ENCODE assay signal across 14 cellular contexts in genomic region chr3:71446260-71446659, GRCh38.
DNase-seq lines count a peak whose midpoint lies in the region; ATAC-seq and TF ChIP-seq lines count a peak whose summit lies in the region.
"Had no signal": no experiment of that assay in that cellular context is flagged by ENCODE, and none has a peak within 500 bp of the region (broad histone marks: within the 10 kb centered on the region; RNA-seq: fewer than 3 reads in every experiment).

No MANE protein-coding gene starts in this region.

- no peak for TF ChIP-seq POLR2A in uterus (IDR thresholded peaks at IDR 0.05)

- H3K79me2 ChIP-seq in Karpas-422 (ENCODE audit: low read length), result peaks cover 74% of the 10 kb centered on the region

- intact Hi-C loops in uterus (cut with DNase I; ENCODE audit: low total_unique reads), result no loop called here

- no peaks in the 10 kb centered on the region for H3K9me2 ChIP-seq in Karpas-422 (replicated peaks; ENCODE audit: insufficient read depth, low read length)

- ATAC-seq in activated naive CD8-positive, alpha-beta T cell treated with anti-CD3 and anti-CD28 coated beads, Interleukin-2, amount 50 U/mL, for 24 hours, result no peak
- no peak for ATAC-seq in GM21737 (IDR thresholded peaks at IDR 0.05; ENCODE audit: unreplicated experiment)
- ATAC-seq: activated CD4-positive, CD25-positive, alpha-beta regulatory T cell treated with anti-CD3 and anti-CD28 coated beads, Interleukin-2, amount 50 U/mL, for 24 hours; left lung had no signal

- H3K4me1 ChIP-seq in Karpas-422 (ENCODE audit: low read length) (peaks cover 99% of the 10 kb centered on the region), uterus (no peaks in the 10 kb centered on the region)

- peaks cover 96% of the 10 kb centered on the region for H3K4me1 Mint-ChIP-seq in activated naive CD8-positive, alpha-beta T cell treated with anti-CD3 and anti-CD28 coated beads, Interleukin-2, amount 50 U/mL, for 24 hours

- H4K20me1 ChIP-seq in Karpas-422 (ENCODE audit: insufficient read depth, low read depth, low read length), result no peaks in the 10 kb centered on the region

- DNase-seq in activated CD8-positive, alpha-beta memory T cell treated with anti-CD3 and anti-CD28 coated beads for 24 hours, result peak; percentile 54
- DNase-seq in activated CD8-positive, alpha-beta memory T cell treated with anti-CD3 and anti-CD28 coated beads, Interleukin-2, amount 50 U/mL, for 4 hours, result no peak
- DNase-seq in Karpas-422 (no peak), uterus (no peak), kidney tubule cell (ENCODE audit: low spot score) (no peak)
- DNase-seq in activated naive CD8-positive, alpha-beta T cell treated with anti-CD3 and anti-CD28 coated beads, Interleukin-2, amount 50 U/mL, for 24 hours, result no peak
- DNase-seq: effector CD8-positive, alpha-beta T cell; left lung; NCI-H524; PC-3; tibial artery had no signal

- no peaks in the 10 kb centered on the region for H3K9me3 ChIP-seq in Karpas-422 (ENCODE audit: low read length)
- no peaks in the 10 kb centered on the region for H3K9me3 ChIP-seq in uterus
- H3K9me3 ChIP-seq: left lung, tibial artery had no signal

- no peak overlapping the region for H3K4me2 ChIP-seq in Karpas-422 (ENCODE audit: low read depth, low read length, poor library complexity, severe bottlenecking)

- TF ChIP-seq CTCF in uterus (IDR thresholded peaks at IDR 0.05), result no peak

- H3K27me3 Mint-ChIP-seq in activated naive CD8-positive, alpha-beta T cell treated with anti-CD3 and anti-CD28 coated beads, Interleukin-2, amount 50 U/mL, for 24 hours, result no peaks in the 10 kb centered on the region

- no peak overlapping the region for H2AFZ ChIP-seq in Karpas-422 (ENCODE audit: low read length)

- no peak overlapping the region for H3K4me3 ChIP-seq in Karpas-422 (ENCODE audit: low read length)
- H3K4me3 ChIP-seq in skin epidermis, result no peak overlapping the region
- H3K4me3 ChIP-seq in uterus, result no peak overlapping the region
- H3K4me3 ChIP-seq: left lung, tibial artery had no signal

- H3K9me3 Mint-ChIP-seq in activated naive CD8-positive, alpha-beta T cell treated with anti-CD3 and anti-CD28 coated beads, Interleukin-2, amount 50 U/mL, for 24 hours, result no peaks in the 10 kb centered on the region

- no peak overlapping the region for H3K9ac ChIP-seq in Karpas-422 (ENCODE audit: low read length)

- H3K27ac ChIP-seq in Karpas-422 (ENCODE audit: low read length) (peak overlapping the region; percentile 99), skin epidermis (peak overlapping the region in 12 of 21 experiments; percentile 2 to 95 (median 73)), uterus (no peak overlapping the region)
- H3K27ac ChIP-seq: tibial artery had no signal

- H3K36me3 ChIP-seq in Karpas-422 (ENCODE audit: insufficient read depth, low read length), result no peaks in the 10 kb centered on the region
- H3K36me3 ChIP-seq in uterus, result no peaks in the 10 kb centered on the region
- H3K36me3 ChIP-seq: left lung, tibial artery had no signal

- H3K36me3 Mint-ChIP-seq in activated naive CD8-positive, alpha-beta T cell treated with anti-CD3 and anti-CD28 coated beads, Interleukin-2, amount 50 U/mL, for 24 hours (ENCODE audit: low read depth), result peaks cover 4% of the 10 kb centered on the region

- H3K27me3 ChIP-seq in Karpas-422 (ENCODE audit: low read length) (no peaks in the 10 kb centered on the region), uterus (no peaks in the 10 kb centered on the region)
- H3K27me3 ChIP-seq: left lung, tibial artery had no signal

- H3K4me3 Mint-ChIP-seq in activated naive CD8-positive, alpha-beta T cell treated with anti-CD3 and anti-CD28 coated beads, Interleukin-2, amount 50 U/mL, for 24 hours, result no peak overlapping the region

- peak overlapping the region; percentile 65 for H3K27ac Mint-ChIP-seq in activated naive CD8-positive, alpha-beta T cell treated with anti-CD3 and anti-CD28 coated beads, Interleukin-2, amount 50 U/mL, for 24 hours

Comparison
In these comparisons a context has a peak if more than half of its experiments do, and no peak if none do; other contexts are left out.
1. H3K27ac ChIP-seq: peak in Karpas-422 (single experiment) and skin epidermis (12 of 21); none in uterus (0 of 2).